ENCODE assay signal across 35 cellular contexts in the genomic region with DNA sequence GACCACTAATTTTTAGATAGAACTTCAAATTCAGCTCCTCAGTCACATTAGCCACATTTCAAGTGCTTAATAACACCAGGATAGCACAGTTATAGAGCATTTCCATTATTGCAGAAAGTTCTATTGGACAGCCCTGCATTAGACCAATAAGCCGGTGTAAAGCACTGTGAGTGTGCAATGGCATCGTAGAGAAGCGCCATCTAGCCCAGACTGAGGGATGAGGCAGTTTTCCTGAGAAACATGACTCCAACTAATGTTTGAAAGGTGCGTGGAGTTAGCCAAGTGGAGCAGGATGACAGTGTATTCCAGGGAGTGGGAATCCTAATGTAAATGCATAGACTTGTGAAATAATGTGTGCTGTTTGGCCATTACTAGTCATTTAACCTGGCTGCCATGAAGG. TPM values are rescaled to one million over a fixed set of nuclear protein-coding genes. Genes with fewer than 3 reads are reported as not detected.
DNase-seq lines count a peak whose midpoint lies in the region; ATAC-seq, FAIRE-seq and TF ChIP-seq lines count a peak whose summit lies in the region.
"Had no signal": no experiment of that assay in that cellular context is flagged by ENCODE, and none has a peak within 500 bp of the region (broad histone marks: within the 10 kb centered on the region; RNA-seq: fewer than 3 reads in every experiment).

No MANE protein-coding gene starts in this region.

- H3K4me3 ChIP-seq in HepG2 (replicated peaks in 1 of 3; ENCODE audit: insufficient read depth in 1 of 3, low read depth in 2 of 3, low read length in 3 of 3) = no peak overlapping the region
- no peak overlapping the region for H3K4me3 ChIP-seq in right lobe of liver
- H3K4me3 ChIP-seq: esophagus squamous epithelium, heart left ventricle, SK-N-MC, suprapubic skin, upper lobe of right lung had no signal

- in situ Hi-C loops in HepG2 (cut with HindIII; ENCODE audit: extremely low pct_ligation_motif_present, low pct_unique_long_range_greater_than_20kb) = no loop called here

- no peaks in the 10 kb centered on the region for H3K9me3 ChIP-seq in HepG2 (ENCODE audit: low read length)
- no peaks in the 10 kb centered on the region for H3K9me3 ChIP-seq in right lobe of liver
- H3K9me3 ChIP-seq: esophagus squamous epithelium, heart left ventricle, suprapubic skin, upper lobe of right lung had no signal

- no peak for TF ChIP-seq RAD21 in HepG2 (CRISPR knock-in tag; IDR thresholded peaks at IDR 0.05)

- POLR2A ChIA-PET in HepG2 (lab: Yijun Ruan, JAX) = no interaction called here

- no peak overlapping the region for H3K4me2 ChIP-seq in HepG2 (ENCODE audit: low read depth, low read length)

- no peaks in the 10 kb centered on the region for H3K79me2 ChIP-seq in HepG2 (ENCODE audit: insufficient read depth, low read length)

- no peak for FAIRE-seq in HepG2 (lab: Jason Lieb, UNC)
- FAIRE-seq: A204.1, endometrium, GM19239, H54, small intestine had no signal

- no peak for DNase-seq in HepG2 (ENCODE audit: low spot score)
- no peak for DNase-seq in right lobe of liver
- DNase-seq in NCI-H526 (lab: John Stamatoyannopoulos, UW) = peak; percentile 5 to 35
- DNase-seq in cerebellar cortex (ENCODE audit: low spot score) = peak; percentile 8
- no peak for DNase-seq in AML-193 (lab: John Stamatoyannopoulos, UW)
- DNase-seq in NCI-H2171 treated with DMSO at 0.1 percent for 48 hours (lab: John Stamatoyannopoulos, UW) = no peak
- no peak for DNase-seq in NCI-H510A (lab: John Stamatoyannopoulos, UW)
- DNase-seq: activated CD4-positive, alpha-beta T cell treated with anti-CD3 and anti-CD28 coated beads for 1 hour; activated CD8-positive, alpha-beta memory T cell treated with anti-CD3 and anti-CD28 coated beads, Interleukin-2, amount 50 U/mL, for 48 hours; activated CD8-positive, alpha-beta T cell treated with anti-CD3 and anti-CD28 coated beads for 36 hours; activated naive CD4-positive, alpha-beta T cell treated with anti-CD3 and anti-CD28 coated beads for 36 hours; CD4-positive, alpha-beta T cell; dermis blood vessel endothelial cell; DND-41; esophagus squamous epithelium; foreskin melanocyte; heart left ventricle; islet precursor cell; left ventricle myocardium superior; mesendoderm; NCI-H1436; NCI-H524 treated with DMSO at 0.1 percent for 48 hours; small intestine; stimulated activated naive CD4-positive, alpha-beta T cell; upper lobe of right lung had no signal

- TF ChIP-seq POLR2A in HepG2 (IDR thresholded peaks at IDR 0.05; ENCODE audit: insufficient read depth in 1 of 2, low read depth in 2 of 2, low read length in 2 of 2) (no peak), right lobe of liver (IDR thresholded peaks at IDR 0.05) (no peak)

- TF ChIP-seq CTCF in HepG2 (CRISPR knock-in tag; IDR thresholded peaks at IDR 0.05) = no peak
- TF ChIP-seq CTCF in right lobe of liver (IDR thresholded peaks at IDR 0.05) = no peak

- no peaks in the 10 kb centered on the region for H3K36me3 ChIP-seq in HepG2 (replicated peaks in 1 of 2; ENCODE audit: control insufficient read depth in 1 of 2, insufficient read depth in 2 of 2, low read length in 2 of 2)
- H3K36me3 ChIP-seq in right lobe of liver = no peaks in the 10 kb centered on the region
- H3K36me3 ChIP-seq: esophagus squamous epithelium, heart left ventricle, suprapubic skin, upper lobe of right lung had no signal

- 0% methylated on average over 3 of the region's 4 CpGs for WGBS in HepG2 (ENCODE audit: low lambda C conversion rate)
- WGBS in right lobe of liver (ENCODE audit: insufficient coverage, low coverage, low lambda C conversion rate, missing lambda C conversion rate) = 74% methylated on average over 4 of the region's 4 CpGs

- no peak overlapping the region for H2AFZ ChIP-seq in HepG2 (ENCODE audit: low read length)

- intact Hi-C loops in HepG2 (cut with micrococcal nuclease; ENCODE audit: unreplicated experiment) (loop anchor here (5.0 kb wide), 1 partner anchor 325 kb away; no protein-coding TSS in a partner anchor), right lobe of liver (cut with DNase I) (no loop called here)

- TF ChIP-seq EP300 in HepG2 (IDR thresholded peaks at IDR 0.05; ENCODE audit: low read depth in 2 of 2, low read length in 2 of 2) (no peak), HepG2 (CRISPR knock-in tag; IDR thresholded peaks at IDR 0.05; ENCODE audit: borderline replicate concordance) (no peak)

- H3K27ac ChIP-seq in HepG2 (ENCODE audit: extremely low read length, insufficient read depth, low read length) = no peak overlapping the region
- no peak overlapping the region for H3K27ac ChIP-seq in right lobe of liver
- H3K27ac ChIP-seq: esophagus squamous epithelium, heart left ventricle, SK-N-MC, suprapubic skin, upper lobe of right lung had no signal

- no peaks in the 10 kb centered on the region for H4K20me1 ChIP-seq in HepG2 (ENCODE audit: insufficient read depth, low read length)

- BruUV-seq in HepG2 (replicated peaks; lab: Mats Ljungman, UMichigan) = no TSS peak

- CTCF ChIA-PET in HepG2 (lab: Yijun Ruan, JAX; ENCODE audit: low intra/inter-chr PET ratio, low total read pairs) = no interaction called here

- H3K9ac ChIP-seq in HepG2 (ENCODE audit: insufficient read depth, low read depth, low read length) = no peak overlapping the region

- ATAC-seq in HepG2 (peak; percentile 67), right lobe of liver (no peak), GM19023 (IDR thresholded peaks at IDR 0.05; ENCODE audit: unreplicated experiment) (no peak)
- ATAC-seq: activated CD8-positive, alpha-beta T cell treated with anti-CD3 and anti-CD28 coated beads for 36 hours; heart left ventricle; left ventricle myocardium superior; upper lobe of right lung had no signal

- no peaks in the 10 kb centered on the region for H3K4me1 ChIP-seq in HepG2 (ENCODE audit: insufficient read depth, low read length)
- no peaks in the 10 kb centered on the region for H3K4me1 ChIP-seq in right lobe of liver
- H3K4me1 ChIP-seq: heart left ventricle, suprapubic skin, upper lobe of right lung had no signal

- H3K27me3 ChIP-seq in HepG2 (ENCODE audit: control insufficient read depth in 1 of 2, insufficient read depth in 2 of 2, low read length in 2 of 2) = no peaks in the 10 kb centered on the region
- no peaks in the 10 kb centered on the region for H3K27me3 ChIP-seq in right lobe of liver
- H3K27me3 ChIP-seq: esophagus squamous epithelium, suprapubic skin, upper lobe of right lung had no signal

TF ChIP-seq in HepG2, 621 proteins besides CTCF, POLR2A, EP300 and RAD21 (continues in another document):
- TF ChIP-seq JDP2 (CRISPR knock-in tag; IDR thresholded peaks at IDR 0.05; ENCODE audit: borderline replicate concordance) (no peak), ZNF720 (CRISPR knock-in tag; IDR thresholded peaks at IDR 0.05) (no peak), DPF2 (CRISPR knock-in tag; IDR thresholded peaks at IDR 0.05; ENCODE audit: borderline replicate concordance, low read depth) (no peak), ZBTB21 (CRISPR knock-in tag; IDR thresholded peaks at IDR 0.05) (no peak)

RNA-seq across cellular contexts. Expression of gene RPE65, which starts 7.7 kb away (rescaled TPM):
- total RNA-seq in HepG2 (2016; rRNA removed; fragmentation: Illumina TruSeq; extraction: Trizol) = not detected in 2 replicates
- total RNA-seq in HepG2 (2016; cell fraction: cytosol; rRNA removed; fragmentation: Illumina TruSeq; extraction: Trizol; ENCODE audit: low read depth) = not detected in 2 replicates
- total RNA-seq in HepG2 (2016; cell fraction: insoluble cytoplasmic fraction; rRNA removed; fragmentation: Illumina TruSeq; extraction: Trizol) = not detected in 2 replicates
- not detected in 2 replicates for total RNA-seq in HepG2 (2016; cell fraction: membrane; rRNA removed; fragmentation: Illumina TruSeq; extraction: Trizol)
- total RNA-seq in HepG2 (2016; cell fraction: nucleus; rRNA removed; fragmentation: Illumina TruSeq; extraction: Trizol) = not detected in 2 replicates
- polyA plus RNA-seq in HepG2 (2011; rRNA removed) = not detected in 2 replicates
- polyA plus RNA-seq in HepG2 (2011; cell fraction: cytosol; rRNA removed) = not detected in 2 replicates
- not detected in 2 replicates for polyA plus RNA-seq in HepG2 (2011; cell fraction: nucleus; rRNA removed)
- not detected in 2 replicates for polyA plus RNA-seq in HepG2 (2012)
- not detected in 2 replicates for polyA plus RNA-seq in HepG2 (2016; cell fraction: cytosol; fragmentation: Illumina TruSeq; extraction: Trizol; ENCODE audit: low read depth)
- polyA plus RNA-seq in HepG2 (2016; cell fraction: insoluble cytoplasmic fraction; fragmentation: Illumina TruSeq; extraction: Trizol; ENCODE audit: low read depth) = not detected in 2 replicates
- not detected in 2 replicates for polyA plus RNA-seq in HepG2 (2016; cell fraction: membrane; fragmentation: Illumina TruSeq; extraction: Trizol; ENCODE audit: low read depth)
- not detected in 2 replicates for polyA plus RNA-seq in HepG2 (2016; cell fraction: nucleus; fragmentation: Illumina TruSeq; extraction: Trizol; ENCODE audit: insufficient read depth, low read depth)
- polyA minus RNA-seq in HepG2 (2011; rRNA and poly(A)+ RNA removed; ENCODE audit: low replicate concordance) = not detected in 2 replicates
- not detected in 2 replicates for polyA minus RNA-seq in HepG2 (2011; cell fraction: cytosol; rRNA and poly(A)+ RNA removed)
- polyA minus RNA-seq in HepG2 (2011; cell fraction: nucleus; rRNA and poly(A)+ RNA removed) = not detected in 2 replicates
- not detected for total RNA-seq in right lobe of liver
- total RNA-seq: activated CD8-positive, alpha-beta T cell treated with anti-CD3 and anti-CD28 coated beads for 36 hours; activated naive CD4-positive, alpha-beta T cell treated with anti-CD3 and anti-CD28 coated beads for 36 hours; activated T-helper 1 cell treated with anti-CD3 and anti-CD28 coated beads, Interleukin-12 subunit alpha, Interleukin-12 subunit beta, Interleukin-2, Interleukin-4 antibody, amounts not matched to agents 30 ng/mL and 10 ng/mL and 1 ng/mL, durations not matched to agents 14 hours and 24 hours and 36 hours; CD4-positive, alpha-beta T cell; dermis blood vessel endothelial cell; esophagus squamous epithelium; heart left ventricle; left ventricle myocardium superior; RPMI7951; suprapubic skin; upper lobe of right lung had no signal
- polyA plus RNA-seq: adipose tissue, heart left ventricle, small intestine had no signal

RNA-seq across cellular contexts. Expression of gene DEPDC1, which starts 54.9 kb away (rescaled TPM):
- 20.2 and 28.0 TPM in 2 replicates for total RNA-seq in HepG2 (2016; rRNA removed; fragmentation: Illumina TruSeq; extraction: Trizol)
- total RNA-seq in HepG2 (2016; cell fraction: cytosol; rRNA removed; fragmentation: Illumina TruSeq; extraction: Trizol; ENCODE audit: low read depth) = 3.0 and 4.2 TPM in 2 replicates
- 17.6 and 29.6 TPM in 2 replicates for total RNA-seq in HepG2 (2016; cell fraction: insoluble cytoplasmic fraction; rRNA removed; fragmentation: Illumina TruSeq; extraction: Trizol)
- 11.6 and 13.8 TPM in 2 replicates for total RNA-seq in HepG2 (2016; cell fraction: membrane; rRNA removed; fragmentation: Illumina TruSeq; extraction: Trizol)
- total RNA-seq in HepG2 (2016; cell fraction: nucleus; rRNA removed; fragmentation: Illumina TruSeq; extraction: Trizol) = 15.2 and 17.5 TPM in 2 replicates
- 3.0 and 7.0 TPM in 2 replicates for polyA plus RNA-seq in HepG2 (2011; rRNA removed)
- 1.8 and 1.9 TPM in 2 replicates for polyA plus RNA-seq in HepG2 (2011; cell fraction: cytosol; rRNA removed)
- polyA plus RNA-seq in HepG2 (2011; cell fraction: nucleus; rRNA removed) = 3.5 and 4.3 TPM in 2 replicates
- polyA plus RNA-seq in HepG2 (2012) = 3.5 and 8.4 TPM in 2 replicates
- 2.3 and 2.5 TPM in 2 replicates for polyA plus RNA-seq in HepG2 (2016; cell fraction: cytosol; fragmentation: Illumina TruSeq; extraction: Trizol; ENCODE audit: low read depth)
- 19.7 and 24.5 TPM in 2 replicates for polyA plus RNA-seq in HepG2 (2016; cell fraction: insoluble cytoplasmic fraction; fragmentation: Illumina TruSeq; extraction: Trizol; ENCODE audit: low read depth)
- polyA plus RNA-seq in HepG2 (2016; cell fraction: membrane; fragmentation: Illumina TruSeq; extraction: Trizol; ENCODE audit: low read depth) = 5.8 and 6.9 TPM in 2 replicates
- polyA plus RNA-seq in HepG2 (2016; cell fraction: nucleus; fragmentation: Illumina TruSeq; extraction: Trizol; ENCODE audit: insufficient read depth, low read depth) = 23.1 and 23.2 TPM in 2 replicates
- 2.0 and 11.2 TPM in 2 replicates for polyA minus RNA-seq in HepG2 (2011; rRNA and poly(A)+ RNA removed; ENCODE audit: low replicate concordance)
- polyA minus RNA-seq in HepG2 (2011; cell fraction: cytosol; rRNA and poly(A)+ RNA removed) = 5.6 and 6.5 TPM in 2 replicates
- 10.9 and 13.5 TPM in 2 replicates for polyA minus RNA-seq in HepG2 (2011; cell fraction: nucleus; rRNA and poly(A)+ RNA removed)
- total RNA-seq in right lobe of liver = 1 to 10 TPM in 1 of 6 experiments, under 1 TPM in 4, not detected in 1; 0.15 to 1.4 (median 0.43) TPM
- total RNA-seq: CD4-positive, alpha-beta T cell had no signal

Comparison
In these comparisons a context has a peak if more than half of its experiments do, and no peak if none do; other contexts are left out.
1. DNase-seq: peak in NCI-H526 (2 of 2) and cerebellar cortex (single experiment); none in HepG2 (single experiment), right lobe of liver (0 of 3), AML-193 (0 of 2), NCI-H2171 treated with DMSO at 0.1 percent for 48 hours (single experiment) and NCI-H510A (single experiment).